ENCODE assay signal across 13 cellular contexts in the genomic region with DNA sequence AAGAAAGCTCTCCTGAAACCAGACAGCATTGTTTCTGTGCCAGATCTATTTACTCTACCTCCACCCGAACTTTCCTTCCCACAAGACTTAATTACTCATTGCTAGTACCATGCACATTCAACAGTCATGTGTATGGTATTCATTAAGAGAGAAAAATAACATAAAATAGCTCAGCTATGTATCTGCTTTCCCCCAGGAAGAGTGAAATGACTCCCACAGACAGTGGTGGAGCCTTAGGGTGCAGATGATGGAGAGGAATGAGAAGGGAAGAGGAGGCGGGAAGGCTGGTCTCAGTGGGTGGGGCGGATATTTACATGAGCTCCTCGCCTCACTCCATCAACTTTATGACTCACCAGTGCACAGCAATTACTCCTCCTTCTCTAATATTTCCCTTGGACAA.
DNase-seq lines count a peak whose midpoint lies in the region; ATAC-seq and TF ChIP-seq lines count a peak whose summit lies in the region.
"Had no signal": no experiment of that assay in that cellular context is flagged by ENCODE, and none has a peak within 500 bp of the region (broad histone marks: within the 10 kb centered on the region; RNA-seq: fewer than 3 reads in every experiment).

No MANE protein-coding gene starts in this region.

- H3K27me3 Mint-ChIP-seq in progenitor cell of endocrine pancreas = no peaks in the 10 kb centered on the region

- no peak overlapping the region for H3K27ac Mint-ChIP-seq in progenitor cell of endocrine pancreas

- peak; percentile 98 for DNase-seq in A172 (ENCODE audit: low spot score)
- peak; percentile 93 for DNase-seq in GM23248
- DNase-seq in SHP77 (lab: John Stamatoyannopoulos, UW) = peak; percentile 34 to 39
- peak; percentile 85 to 94 for DNase-seq in foreskin fibroblast
- DNase-seq in activated CD4-positive, alpha-beta T cell treated with anti-CD3 and anti-CD28 coated beads for 48 hours = no peak
- no peak for DNase-seq in progenitor cell of endocrine pancreas (ENCODE audit: low spot score, unreplicated experiment)
- DNase-seq: activated T-cell treated with anti-CD3 and anti-CD28 coated beads for 4 hours; C1 segment of cervical spinal cord; effector CD4-positive, alpha-beta T cell; stimulated activated naive CD4-positive, alpha-beta T cell; T-helper 2 cell had no signal

- peaks cover 3% of the 10 kb centered on the region for H3K4me1 Mint-ChIP-seq in progenitor cell of endocrine pancreas (ENCODE audit: low read depth)

- ATAC-seq in GM18861 (IDR thresholded peaks at IDR 0.05; ENCODE audit: unreplicated experiment) = no peak
- ATAC-seq in GM18519 (IDR thresholded peaks at IDR 0.05; ENCODE audit: low FRiP score, unreplicated experiment) = no peak

- TF ChIP-seq CTCF in foreskin fibroblast (IDR thresholded peaks at IDR 0.05; ENCODE audit: low read depth, low read length) = no peak
- TF ChIP-seq CTCF in progenitor cell of endocrine pancreas (IDR thresholded peaks at IDR 0.05; ENCODE audit: unreplicated experiment) = no peak

- no peaks in the 10 kb centered on the region for H3K9me2 ChIP-seq in GM23248 (ENCODE audit: insufficient read depth)

- H3F3A ChIP-seq in GM23248 (ENCODE audit: insufficient read depth) = peaks cover 16% of the 10 kb centered on the region

- H4K20me1 ChIP-seq in GM23248 (ENCODE audit: insufficient read depth) = no peaks in the 10 kb centered on the region

- peaks cover 17% of the 10 kb centered on the region for H3K4me1 ChIP-seq in GM23248 (ENCODE audit: insufficient read depth)

- no peaks in the 10 kb centered on the region for H3K27me3 ChIP-seq in GM23248 (replicated peaks; ENCODE audit: insufficient read depth)

- H3K79me2 ChIP-seq in GM23248 (ENCODE audit: insufficient read depth) = no peaks in the 10 kb centered on the region

- no peaks in the 10 kb centered on the region for H3K36me3 ChIP-seq in GM23248 (ENCODE audit: low read depth)

- peak overlapping the region; percentile 38 for H3K27ac ChIP-seq in GM23248

- in situ Hi-C loops in GM23248 (cut with MboI) = no loop called here

- H3K9me3 Mint-ChIP-seq in progenitor cell of endocrine pancreas (ENCODE audit: low read depth) = peaks cover 4% of the 10 kb centered on the region

- no peak overlapping the region for H3K9ac ChIP-seq in GM23248

- no peaks in the 10 kb centered on the region for H3K9me3 ChIP-seq in GM23248 (ENCODE audit: low read depth)

- no peaks in the 10 kb centered on the region for H3K36me3 Mint-ChIP-seq in progenitor cell of endocrine pancreas (ENCODE audit: insufficient read depth)

- 0 out of 2 replicates have a peak overlapping the region, but pooled peaks have one; percentile 3 for H3K4me3 ChIP-seq in GM23248
- H3K4me3 ChIP-seq in foreskin fibroblast (ENCODE audit: low read depth in 1 of 2, low read length in 2 of 2) = no peak overlapping the region

- peak overlapping the region; percentile 36 for H3K4me2 ChIP-seq in GM23248 (ENCODE audit: unreplicated experiment)

- H2AFZ ChIP-seq in GM23248 = no peak overlapping the region

- 0% methylated on average over 4 of the region's 4 CpGs for WGBS in GM23248 (ENCODE audit: low coverage in 1 of 2, low lambda C conversion rate in 2 of 2, missing lambda C conversion rate in 2 of 2), 2 experiments

- H3K4me3 Mint-ChIP-seq in progenitor cell of endocrine pancreas (ENCODE audit: low read depth) = no peak overlapping the region

Comparison
In these comparisons a context has a peak if more than half of its experiments do, and no peak if none do; other contexts are left out.
1. DNase-seq: peak in A172 (single experiment), GM23248 (single experiment), SHP77 (2 of 2) and foreskin fibroblast (2 of 2); none in activated CD4-positive, alpha-beta T cell treated with anti-CD3 and anti-CD28 coated beads for 48 hours (single experiment) and progenitor cell of endocrine pancreas (single experiment).